12 cellular contexts compared by ENCODE assay signal in the genomic region with DNA sequence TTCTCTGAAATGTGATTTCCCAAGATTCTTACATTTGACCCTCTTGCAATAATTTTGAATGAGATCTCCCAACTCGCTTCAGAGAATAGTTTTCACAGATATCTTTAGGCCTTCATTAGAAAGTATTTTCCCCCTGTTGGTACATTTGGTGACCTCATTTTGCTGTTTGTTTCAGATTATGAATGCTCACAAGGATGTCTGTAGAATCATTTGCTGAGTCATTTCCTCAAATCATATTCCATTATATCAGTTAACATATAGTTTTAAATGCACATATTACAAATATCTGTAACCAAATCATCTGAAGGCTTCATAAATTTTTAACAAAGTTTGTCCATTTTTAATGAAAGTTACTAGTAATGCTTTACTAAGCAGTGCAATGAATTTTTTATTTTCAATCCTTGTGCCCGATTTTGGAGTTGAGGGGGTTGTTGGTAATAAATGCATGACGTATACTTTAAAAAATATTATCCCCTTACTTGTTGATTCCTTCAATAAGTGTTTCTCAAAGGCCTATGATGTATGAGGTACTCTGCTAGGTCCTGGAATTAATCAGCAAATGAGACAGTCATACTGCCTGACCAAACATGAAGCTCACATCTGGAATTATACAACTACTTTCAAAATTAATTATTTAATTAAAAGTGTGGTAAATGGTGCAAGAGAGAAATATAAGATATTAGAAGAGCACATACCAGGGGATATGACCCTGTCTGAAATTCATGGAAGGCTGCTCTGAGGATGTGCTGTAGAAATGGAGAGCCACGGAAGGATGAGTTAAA.
DNase-seq lines count a peak whose midpoint lies in the region; ATAC-seq and TF ChIP-seq lines count a peak whose summit lies in the region.
"Had no signal": no experiment of that assay in that cellular context is flagged by ENCODE, and none has a peak within 500 bp of the region (broad histone marks: within the 10 kb centered on the region; RNA-seq: fewer than 3 reads in every experiment).

No MANE protein-coding gene starts in this region.

- TF ChIP-seq CTCF in brain microvascular endothelial cell (IDR thresholded peaks at IDR 0.05; ENCODE audit: low read depth, low read length, missing control alignments) = no peak

- peak; percentile 40 to 41 for ATAC-seq in activated CD4-positive, CD25-positive, alpha-beta regulatory T cell treated with anti-CD3 and anti-CD28 coated beads, Interleukin-2, amount 50 U/mL, for 24 hours
- ATAC-seq in natural killer cell treated with Interleukin-12 subunit alpha and Interleukin-12 subunit beta and Interleukin-15 and Interleukin-18, amount 100 ng/mL, for 72 hours = peak in 1 of 2 donors; percentile 45
- ATAC-seq in GM18858 (IDR thresholded peaks at IDR 0.05; ENCODE audit: unreplicated experiment) = no peak
- ATAC-seq: heart left ventricle had no signal

- H3K27me3 ChIP-seq in brain microvascular endothelial cell (replicated peaks) = no peaks in the 10 kb centered on the region
- H3K27me3 ChIP-seq: heart left ventricle had no signal

- no peaks in the 10 kb centered on the region for H3K27me3 Mint-ChIP-seq in natural killer cell treated with Interleukin-12 subunit alpha and Interleukin-12 subunit beta and Interleukin-15 and Interleukin-18, amount 100 ng/mL, for 72 hours

- H3K9me3 Mint-ChIP-seq in natural killer cell treated with Interleukin-12 subunit alpha and Interleukin-12 subunit beta and Interleukin-15 and Interleukin-18, amount 100 ng/mL, for 72 hours = peaks cover 7% of the 10 kb centered on the region

- peak overlapping the region; percentile 71 for H3K4me3 Mint-ChIP-seq in natural killer cell treated with Interleukin-12 subunit alpha and Interleukin-12 subunit beta and Interleukin-15 and Interleukin-18, amount 100 ng/mL, for 72 hours

- H3K36me3 ChIP-seq in brain microvascular endothelial cell (replicated peaks) = no peaks in the 10 kb centered on the region
- H3K36me3 ChIP-seq: heart left ventricle had no signal

- H3K27ac Mint-ChIP-seq in natural killer cell treated with Interleukin-12 subunit alpha and Interleukin-12 subunit beta and Interleukin-15 and Interleukin-18, amount 100 ng/mL, for 72 hours = peak overlapping the region; percentile 92 to 96

- H3K4me3 ChIP-seq in brain microvascular endothelial cell (ENCODE audit: low read depth, low read length) = no peak overlapping the region
- H3K4me3 ChIP-seq: heart left ventricle had no signal

- H3K36me3 Mint-ChIP-seq in natural killer cell treated with Interleukin-12 subunit alpha and Interleukin-12 subunit beta and Interleukin-15 and Interleukin-18, amount 100 ng/mL, for 72 hours = peaks cover 17% of the 10 kb centered on the region

- DNase-seq in activated CD4-positive, CD25-positive, alpha-beta regulatory T cell treated with anti-CD3 and anti-CD28 coated beads, Interleukin-2, amount 50 U/mL, for 72 hours = no peak
- DNase-seq in NCI-H460 (ENCODE audit: extremely low read depth, low read depth) (peak; percentile 14), brain microvascular endothelial cell (peak; percentile 29), NCI-H2029 treated with DMSO at 0.1 percent for 48 hours (lab: John Stamatoyannopoulos, UW) (no peak), GM19238 (ENCODE audit: insufficient read length, low spot score) (no peak)
- no peak for DNase-seq in natural killer cell treated with Interleukin-12 subunit alpha and Interleukin-12 subunit beta and Interleukin-15 and Interleukin-18, amount 100 ng/mL, for 72 hours (ENCODE audit: low spot score)
- DNase-seq: activated CD8-positive, alpha-beta memory T cell treated with anti-CD3 and anti-CD28 coated beads, Interleukin-2, amount 50 U/mL, for 48 hours; caudate nucleus; heart left ventricle; NCI-H748 treated with DMSO at 0.1 percent for 48 hours had no signal

- in situ Hi-C loops in brain microvascular endothelial cell (cut with HindIII; ENCODE audit: low pct_ligation_motif_present, low sequenced_read_pairs) = no loop called here

- H3K4me1 Mint-ChIP-seq in natural killer cell treated with Interleukin-12 subunit alpha and Interleukin-12 subunit beta and Interleukin-15 and Interleukin-18, amount 100 ng/mL, for 72 hours (ENCODE audit: low read depth in 2 of 2) = peaks cover 46 to 57% of the 10 kb centered on the region in 2 donors

- H3K27ac ChIP-seq in brain microvascular endothelial cell = peak overlapping the region; percentile 67

Comparison
In these comparisons a context has a peak if more than half of its experiments do, and no peak if none do; other contexts are left out.
1. DNase-seq: peak in NCI-H460 (single experiment) and brain microvascular endothelial cell (single experiment); none in activated CD4-positive, CD25-positive, alpha-beta regulatory T cell treated with anti-CD3 and anti-CD28 coated beads, Interleukin-2, amount 50 U/mL, for 72 hours (single experiment), natural killer cell treated with Interleukin-12 subunit alpha and Interleukin-12 subunit beta and Interleukin-15 and Interleukin-18, amount 100 ng/mL, for 72 hours (single experiment), NCI-H2029 treated with DMSO at 0.1 percent for 48 hours (single experiment) and GM19238 (single experiment).